Comparison of ENCODE assay signal across 35 cellular contexts in genomic region chr6:54245265-54245664, GRCh38.
"Had no signal": no experiment of that assay in that cellular context is flagged by ENCODE, and none has a peak within 500 bp of the region (broad histone marks: within the 10 kb centered on the region; RNA-seq: fewer than 3 reads in every experiment).

No MANE protein-coding gene starts in this region.

- H3K27me3 Mint-ChIP-seq: activated CD4-positive, alpha-beta memory T cell treated with anti-CD3 and anti-CD28 coated beads for 36 hours; activated CD4-positive, alpha-beta T cell treated with anti-CD3 and anti-CD28 coated beads for 36 hours; activated CD4-positive, alpha-beta T cell treated with anti-CD3 and anti-CD28 coated beads, Interleukin-2, amount 10 ng/mL, durations not matched to agents 24 days and 14 days; activated CD8-positive, alpha-beta memory T cell treated with anti-CD3 and anti-CD28 coated beads, Interleukin-2, amount 10 ng/mL, durations not matched to agents 7 days and 5 days; activated naive CD4-positive, alpha-beta T cell treated with anti-CD3 and anti-CD28 coated beads, Interleukin-2, amount 50 U/mL, for 24 hours; activated naive CD8-positive, alpha-beta T cell treated with anti-CD3 and anti-CD28 coated beads for 36 hours; effector memory CD8-positive, alpha-beta T cell; T-helper 17 cell had no signal

- H3K9me3 Mint-ChIP-seq: activated CD4-positive, alpha-beta memory T cell treated with anti-CD3 and anti-CD28 coated beads for 36 hours; activated CD4-positive, alpha-beta T cell treated with anti-CD3 and anti-CD28 coated beads, Interleukin-2, amount 10 ng/mL, durations not matched to agents 24 days and 14 days; activated naive CD4-positive, alpha-beta T cell treated with anti-CD3 and anti-CD28 coated beads for 36 hours; activated naive CD4-positive, alpha-beta T cell treated with anti-CD3 and anti-CD28 coated beads, Interleukin-2, amount 50 U/mL, for 24 hours; activated naive CD8-positive, alpha-beta T cell treated with anti-CD3 and anti-CD28 coated beads for 36 hours; activated naive CD8-positive, alpha-beta T cell treated with anti-CD3 and anti-CD28 coated beads, Interleukin-2, amount 50 U/mL, for 24 hours; activated T-helper 1 cell treated with anti-CD3 and anti-CD28 coated beads, Interleukin-12 subunit alpha, Interleukin-12 subunit beta, Interleukin-2, Interleukin-4 antibody, amounts not matched to agents 30 ng/mL and 10 ng/mL and 1 ng/mL, durations not matched to agents 14 hours and 24 hours and 36 hours; activated T-helper 2 cell treated with anti-CD3 and anti-CD28 coated beads, Interferon-gamma antibody, Interleukin-2, Interleukin-4, amounts not matched to agents 10 μg/mL and 5 μg/mL and 100 μg/mL, durations not matched to agents 14 hours and 24 hours and 36 hours; T-helper 2 cell treated with Interferon-gamma antibody and Interleukin-4, amounts not matched to agents 5 μg/mL and 100 μg/mL, for 36 hours had no signal

- H3K27ac Mint-ChIP-seq: activated CD4-positive, alpha-beta memory T cell treated with anti-CD3 and anti-CD28 coated beads for 36 hours; activated CD4-positive, alpha-beta T cell treated with anti-CD3 and anti-CD28 coated beads for 36 hours; activated CD4-positive, alpha-beta T cell treated with anti-CD3 and anti-CD28 coated beads, Interleukin-2, amount 10 ng/mL, durations not matched to agents 24 days and 14 days; activated CD8-positive, alpha-beta memory T cell treated with anti-CD3 and anti-CD28 coated beads, Interleukin-2, amount 10 ng/mL, durations not matched to agents 7 days and 5 days; activated CD8-positive, alpha-beta T cell treated with anti-CD3 and anti-CD28 coated beads, Interleukin-2, amount 10 ng/mL, durations not matched to agents 7 days and 5 days; activated naive CD4-positive, alpha-beta T cell treated with anti-CD3 and anti-CD28 coated beads for 36 hours; activated naive CD4-positive, alpha-beta T cell treated with anti-CD3 and anti-CD28 coated beads, Interleukin-2, amount 50 U/mL, for 24 hours; activated naive CD8-positive, alpha-beta T cell treated with anti-CD3 and anti-CD28 coated beads for 36 hours; activated naive CD8-positive, alpha-beta T cell treated with anti-CD3 and anti-CD28 coated beads, Interleukin-2, amount 50 U/mL, for 24 hours; activated T-helper 1 cell treated with anti-CD3 and anti-CD28 coated beads, Interleukin-12 subunit alpha, Interleukin-12 subunit beta, Interleukin-2, Interleukin-4 antibody, amounts not matched to agents 30 ng/mL and 10 ng/mL and 1 ng/mL, durations not matched to agents 14 hours and 24 hours and 36 hours; activated T-helper 2 cell treated with anti-CD3 and anti-CD28 coated beads, Interferon-gamma antibody, Interleukin-2, Interleukin-4, amounts not matched to agents 10 μg/mL and 5 μg/mL and 100 μg/mL, durations not matched to agents 14 hours and 24 hours and 36 hours; effector memory CD8-positive, alpha-beta T cell; T-helper 17 cell; T-helper 2 cell treated with Interferon-gamma antibody and Interleukin-4, amounts not matched to agents 5 μg/mL and 100 μg/mL, for 36 hours had no signal

- H3K36me3 ChIP-seq: adrenal gland, esophagus squamous epithelium, gastroesophageal sphincter, WERI-Rb-1 had no signal

- H3K27me3 ChIP-seq: adrenal gland, body of pancreas, esophagus squamous epithelium, gastroesophageal sphincter had no signal

- H3K4me1 Mint-ChIP-seq: activated CD4-positive, alpha-beta T cell treated with anti-CD3 and anti-CD28 coated beads for 36 hours; activated CD4-positive, alpha-beta T cell treated with anti-CD3 and anti-CD28 coated beads, Interleukin-2, amount 10 ng/mL, durations not matched to agents 24 days and 14 days; activated CD8-positive, alpha-beta memory T cell treated with anti-CD3 and anti-CD28 coated beads, Interleukin-2, amount 10 ng/mL, durations not matched to agents 7 days and 5 days; activated naive CD4-positive, alpha-beta T cell treated with anti-CD3 and anti-CD28 coated beads, Interleukin-2, amount 50 U/mL, for 24 hours; activated naive CD8-positive, alpha-beta T cell treated with anti-CD3 and anti-CD28 coated beads for 36 hours; activated naive CD8-positive, alpha-beta T cell treated with anti-CD3 and anti-CD28 coated beads, Interleukin-2, amount 50 U/mL, for 24 hours; T-helper 17 cell had no signal

- H3K9me3 ChIP-seq: adrenal gland, body of pancreas, esophagus squamous epithelium, gastroesophageal sphincter had no signal

- H3K4me3 Mint-ChIP-seq: activated CD4-positive, alpha-beta memory T cell treated with anti-CD3 and anti-CD28 coated beads for 36 hours; activated CD4-positive, alpha-beta T cell treated with anti-CD3 and anti-CD28 coated beads for 36 hours; activated CD4-positive, alpha-beta T cell treated with anti-CD3 and anti-CD28 coated beads, Interleukin-2, amount 10 ng/mL, durations not matched to agents 24 days and 14 days; activated CD8-positive, alpha-beta memory T cell treated with anti-CD3 and anti-CD28 coated beads, Interleukin-2, amount 10 ng/mL, durations not matched to agents 7 days and 5 days; activated CD8-positive, alpha-beta T cell treated with anti-CD3 and anti-CD28 coated beads, Interleukin-2, amount 10 ng/mL, durations not matched to agents 7 days and 5 days; activated naive CD4-positive, alpha-beta T cell treated with anti-CD3 and anti-CD28 coated beads for 36 hours; activated naive CD4-positive, alpha-beta T cell treated with anti-CD3 and anti-CD28 coated beads, Interleukin-2, amount 50 U/mL, for 24 hours; activated naive CD8-positive, alpha-beta T cell treated with anti-CD3 and anti-CD28 coated beads for 36 hours; activated naive CD8-positive, alpha-beta T cell treated with anti-CD3 and anti-CD28 coated beads, Interleukin-2, amount 50 U/mL, for 24 hours; activated T-helper 1 cell treated with anti-CD3 and anti-CD28 coated beads, Interleukin-12 subunit alpha, Interleukin-12 subunit beta, Interleukin-2, Interleukin-4 antibody, amounts not matched to agents 30 ng/mL and 10 ng/mL and 1 ng/mL, durations not matched to agents 14 hours and 24 hours and 36 hours; effector memory CD8-positive, alpha-beta T cell; T-helper 17 cell; T-helper 2 cell treated with Interferon-gamma antibody and Interleukin-4, amounts not matched to agents 5 μg/mL and 100 μg/mL, for 36 hours had no signal

- ATAC-seq: activated CD4-positive, alpha-beta T cell treated with anti-CD3 and anti-CD28 coated beads for 36 hours; activated CD8-positive, alpha-beta memory T cell treated with anti-CD3 and anti-CD28 coated beads, Interleukin-2, amount 10 ng/mL, durations not matched to agents 7 days and 5 days; activated CD8-positive, alpha-beta T cell treated with anti-CD3 and anti-CD28 coated beads, Interleukin-2, amount 10 ng/mL, durations not matched to agents 7 days and 5 days; activated naive CD8-positive, alpha-beta T cell treated with anti-CD3 and anti-CD28 coated beads, Interleukin-2, amount 50 U/mL, for 24 hours; body of pancreas; effector memory CD8-positive, alpha-beta T cell; gastroesophageal sphincter; T-helper 17 cell had no signal

- H3K4me1 ChIP-seq: adrenal gland, body of pancreas, esophagus squamous epithelium, gastroesophageal sphincter had no signal

- H3K4me3 ChIP-seq: adrenal gland, body of pancreas, esophagus squamous epithelium, gastroesophageal sphincter had no signal

- H3K27ac ChIP-seq: adrenal gland, body of pancreas, epithelial cell of prostate, esophagus squamous epithelium, gastroesophageal sphincter, WERI-Rb-1 had no signal

- H3K36me3 Mint-ChIP-seq: activated CD4-positive, alpha-beta memory T cell treated with anti-CD3 and anti-CD28 coated beads for 36 hours; activated CD8-positive, alpha-beta memory T cell treated with anti-CD3 and anti-CD28 coated beads, Interleukin-2, amount 10 ng/mL, durations not matched to agents 7 days and 5 days; activated naive CD4-positive, alpha-beta T cell treated with anti-CD3 and anti-CD28 coated beads, Interleukin-2, amount 50 U/mL, for 24 hours; activated naive CD8-positive, alpha-beta T cell treated with anti-CD3 and anti-CD28 coated beads for 36 hours had no signal

- DNase-seq: activated CD4-positive, alpha-beta memory T cell treated with anti-CD3 and anti-CD28 coated beads for 36 hours; activated CD4-positive, alpha-beta T cell treated with anti-CD3 and anti-CD28 coated beads for 36 hours; activated CD4-positive, alpha-beta T cell treated with anti-CD3 and anti-CD28 coated beads, Interleukin-2, amount 10 ng/mL, durations not matched to agents 24 days and 14 days; activated CD4-positive, CD25-positive, alpha-beta regulatory T cell; activated CD4-positive, CD25-positive, alpha-beta regulatory T cell treated with anti-CD3 and anti-CD28 coated beads, Interleukin-2, amount 50 U/mL, for 72 hours; activated CD8-positive, alpha-beta memory T cell treated with anti-CD3 and anti-CD28 coated beads, Interleukin-2, amount 10 ng/mL, durations not matched to agents 7 days and 5 days; activated CD8-positive, alpha-beta memory T cell treated with anti-CD3 and anti-CD28 coated beads, Interleukin-2, amount 50 U/mL, for 4 hours; activated CD8-positive, alpha-beta T cell treated with anti-CD3 and anti-CD28 coated beads, Interleukin-2, amount 10 ng/mL, durations not matched to agents 7 days and 5 days; activated effector memory CD4-positive, alpha-beta T cell treated with anti-CD3 and anti-CD28 coated beads, Interleukin-2, amount 50 U/mL, for 16 hours; activated naive CD4-positive, alpha-beta T cell treated with anti-CD3 and anti-CD28 coated beads for 36 hours; activated naive CD8-positive, alpha-beta T cell treated with anti-CD3 and anti-CD28 coated beads for 36 hours; activated naive CD8-positive, alpha-beta T cell treated with anti-CD3 and anti-CD28 coated beads, Interleukin-2, amount 50 U/mL, for 24 hours; activated T-cell treated with anti-CD3 and anti-CD28 coated beads, Interleukin-2, amount 50 U/mL, for 1 hour; activated T-cell treated with anti-CD3 and anti-CD28 coated beads, Interleukin-2, amount 50 U/mL, for 48 hours; adrenal gland; amygdala; aorta; body of pancreas; caudate nucleus; cortex of kidney; dermis blood vessel endothelial cell; effector CD4-positive, alpha-beta T cell; effector memory CD8-positive, alpha-beta T cell; esophagus squamous epithelium; foreskin melanocyte; head of caudate nucleus; T-helper 17 cell; T1000; WERI-Rb-1 had no signal
